In genomic region chr12:93742086-93742934, GRCh38 we compare ENCODE assay signal across 1 cellular context.
TF ChIP-seq lines count a peak whose summit lies in the region.

No MANE protein-coding gene starts in this region.

TF ChIP-seq in HepG2, 621 proteins besides CTCF, POLR2A, EP300 and RAD21 (continued from another document and continues in another):
- TF ChIP-seq ZNF142 (CRISPR knock-in tag; IDR thresholded peaks at IDR 0.05), result peak; percentile 63; the same call in 1 of the 2 replicates
- no peak for TF ChIP-seq REST (IDR thresholded peaks at IDR 0.05; ENCODE audit: borderline replicate concordance in 1 of 2, low read depth in 1 of 2, low read length in 2 of 2)
- TF ChIP-seq FOXA1 (IDR thresholded peaks at IDR 0.05), result no peak
- peak; percentile 80 for TF ChIP-seq FOXA1 (CRISPR knock-in tag; IDR thresholded peaks at IDR 0.05)
- peak; percentile 32; the same call in 1 of the 2 replicates for TF ChIP-seq ZNF574 (CRISPR knock-in tag; IDR thresholded peaks at IDR 0.05)
- 0 out of 2 replicates have a peak, but pooled peaks have one; percentile 44 for TF ChIP-seq NR0B2 (CRISPR knock-in tag; IDR thresholded peaks at IDR 0.05)
- peak; percentile 48; the same call in 1 of the 2 replicates for TF ChIP-seq MAX (IDR thresholded peaks at IDR 0.05)
- peak; percentile 66 for TF ChIP-seq PATZ1 (CRISPR knock-in tag; IDR thresholded peaks at IDR 0.05)
- TF ChIP-seq MXD1 (CRISPR knock-in tag; IDR thresholded peaks at IDR 0.05), result 0 out of 2 replicates have a peak, but pooled peaks have one; percentile 32
- no peak for TF ChIP-seq ZNF598 (CRISPR knock-in tag; IDR thresholded peaks at IDR 0.05; ENCODE audit: borderline replicate concordance)
- no peak for TF ChIP-seq ZNF275 (CRISPR knock-in tag; IDR thresholded peaks at IDR 0.05; ENCODE audit: borderline replicate concordance)
- no peak for TF ChIP-seq ZNF3 (CRISPR knock-in tag; IDR thresholded peaks at IDR 0.05)
- 0 out of 2 replicates have a peak, but pooled peaks have one; percentile 9 for TF ChIP-seq GMEB1 (CRISPR knock-in tag; IDR thresholded peaks at IDR 0.05; ENCODE audit: borderline replicate concordance)
- TF ChIP-seq IRF2 (CRISPR knock-in tag; IDR thresholded peaks at IDR 0.05), result peak; percentile 42; the same call in 1 of the 2 replicates
- TF ChIP-seq ZNF225 (CRISPR knock-in tag; IDR thresholded peaks at IDR 0.05), result no peak
- TF ChIP-seq ZNF501 (CRISPR knock-in tag; IDR thresholded peaks at IDR 0.05), result peak; percentile 61; the same call in 1 of the 2 replicates
- TF ChIP-seq ZSCAN22 (CRISPR knock-in tag; IDR thresholded peaks at IDR 0.05), result no peak
- 0 out of 2 replicates have a peak, but pooled peaks have one; percentile 20 for TF ChIP-seq ZNF777 (CRISPR knock-in tag; IDR thresholded peaks at IDR 0.05)
- TF ChIP-seq ZHX2 (IDR thresholded peaks at IDR 0.05; ENCODE audit: low read depth), result no peak
- 0 out of 2 replicates have a peak, but pooled peaks have one; percentile 5 for TF ChIP-seq ZHX2 (CRISPR knock-in tag; IDR thresholded peaks at IDR 0.05; ENCODE audit: borderline replicate concordance)
- TF ChIP-seq TBX2 (CRISPR knock-in tag; IDR thresholded peaks at IDR 0.05; ENCODE audit: borderline replicate concordance), result 0 out of 2 replicates have a peak, but pooled peaks have one; percentile 25
- TF ChIP-seq RNF2 (conservative IDR thresholded peaks at IDR 0.05; ENCODE audit: low read depth), result 0 out of 2 replicates have a peak, but pooled peaks have one; percentile 16
